ENCODE assay signal across 9 cellular contexts in genomic region chr14:87888136-87888999, GRCh38.
A peak's percentile ranks its signal among the peaks of the same experiment; 100 is the strongest.
DNase-seq lines count a peak whose midpoint lies in the region; ATAC-seq, FAIRE-seq and TF ChIP-seq lines count a peak whose summit lies in the region.
"Had no signal": no experiment of that assay in that cellular context is flagged by ENCODE, and none has a peak within 500 bp of the region (broad histone marks: within the 10 kb centered on the region; RNA-seq: fewer than 3 reads in every experiment).

No MANE protein-coding gene starts in this region.

- peak; percentile 24 for FAIRE-seq in H1 (lab: Jason Lieb, UNC)
- FAIRE-seq: endothelial cell of umbilical vein had no signal

- no peak overlapping the region for H3K56ac ChIP-seq in H1 (replicated peaks; ENCODE audit: insufficient read length, low read depth, low read length)

- no peak overlapping the region for H2BK12ac ChIP-seq in H1 (ENCODE audit: low read depth, low read length)

- no peak overlapping the region for H3K27ac ChIP-seq in H1 (ENCODE audit: low read depth, low read length)

- DNase-seq in AG20443 (ENCODE audit: low spot score) (peak; percentile 47), NAMALWA (ENCODE audit: low spot score) (peak; percentile 52), H1 (ENCODE audit: low read depth in 1 of 2, low spot score in 2 of 2) (peak; percentile 39 to 89), stromal cell of bone marrow (ENCODE audit: low read depth) (peak; percentile 21)

- CTCF ChIA-PET in H1 (lab: Charles Lee; ENCODE audit: partially characterized antibody), result interaction anchor here (0.6 to 2.0 kb wide), 16 partner anchors 9 to 791 kb away, joined by 3 to 13 read pairs (median 4); no protein-coding TSS in a partner anchor

- H4K20me1 ChIP-seq in H1 (replicated peaks in 1 of 2; ENCODE audit: control insufficient read depth in 1 of 2, insufficient read depth in 2 of 2, low read length in 2 of 2), result no peaks in the 10 kb centered on the region

- H2BK15ac ChIP-seq in H1 (ENCODE audit: low read length), result no peak overlapping the region

- POLR2A ChIA-PET in H1 (lab: Charles Lee; ENCODE audit: partially characterized antibody), result no interaction called here

- no peaks in the 10 kb centered on the region for H3K36me3 ChIP-seq in H1 (ENCODE audit: control insufficient read depth in 2 of 4, insufficient read depth in 4 of 4, low read length in 3 of 4)

- no peak overlapping the region for H3K23ac ChIP-seq in H1 (ENCODE audit: insufficient read length)

- TF ChIP-seq CTCF in GM12875 (IDR thresholded peaks at IDR 0.05; ENCODE audit: borderline replicate concordance, insufficient read depth, low read depth, low read length) (peak; percentile 82), H1 (IDR thresholded peaks at IDR 0.05; ENCODE audit: control extremely low read depth in 1 of 3, insufficient read depth in 1 of 3, low read depth in 1 of 3, low read length in 3 of 3) (peak; percentile 78 to 88 (median 87))

- no peak overlapping the region for H3K18ac ChIP-seq in H1 (ENCODE audit: extremely low read depth, low read length)

- no peaks in the 10 kb centered on the region for H3K27me3 ChIP-seq in H1 (replicated peaks in 1 of 4; ENCODE audit: control insufficient read depth in 3 of 4, extremely low read depth in 1 of 4, insufficient read depth in 3 of 4, low read length in 3 of 4)

- no peak overlapping the region for H3K4me2 ChIP-seq in H1 (ENCODE audit: insufficient read depth in 1 of 2, low read depth in 2 of 2, low read length in 2 of 2)

- H3K79me1 ChIP-seq in H1 (ENCODE audit: low read depth, low read length), result no peaks in the 10 kb centered on the region

- no peak overlapping the region for H3K14ac ChIP-seq in H1 (ENCODE audit: insufficient read length)

- no peak for TF ChIP-seq POLR2A in H1 (IDR thresholded peaks at IDR 0.05; ENCODE audit: control extremely low read depth in 1 of 2, low read depth in 2 of 2, low read length in 2 of 2)

- H2BK120ac ChIP-seq in H1 (replicated peaks; ENCODE audit: low read depth, low read length), result no peak overlapping the region

- 71% methylated on average over 20 of the region's 20 CpGs; no CpG with 5 or more reads in 1 of the 2 experiments for WGBS in H1 (ENCODE audit: extremely low coverage in 1 of 2, insufficient coverage in 1 of 2, insufficient read length in 1 of 2, insufficient replicate concordance in 2 of 2, low coverage in 1 of 2, low lambda C conversion rate in 2 of 2, missing lambda C conversion rate in 1 of 2), 2 experiments

- H2AK5ac ChIP-seq in H1 (ENCODE audit: low read depth, low read length), result no peak overlapping the region

- no peak overlapping the region for H3K4me3 ChIP-seq in GM12875 (ENCODE audit: low read depth, low read length)
- H3K4me3 ChIP-seq in H1 (ENCODE audit: extremely low read depth in 1 of 4, insufficient read depth in 2 of 4, low read depth in 3 of 4, low read length in 4 of 4), result no peak overlapping the region

- no peak for ATAC-seq in GM19328 (IDR thresholded peaks at IDR 0.05; ENCODE audit: unreplicated experiment)
- no peak for ATAC-seq in HG03571 (IDR thresholded peaks at IDR 0.05; ENCODE audit: unreplicated experiment)
- ATAC-seq in HG03196 (IDR thresholded peaks at IDR 0.05; ENCODE audit: unreplicated experiment), result no peak

- no peak overlapping the region for H4K91ac ChIP-seq in H1 (replicated peaks; ENCODE audit: insufficient read length, low read length)

- H2AFZ ChIP-seq in H1 (ENCODE audit: low read length), result no peak overlapping the region

- H2BK20ac ChIP-seq in H1 (ENCODE audit: low read length), result no peak overlapping the region

- H3K4me1 ChIP-seq in H1 (replicated peaks in 1 of 4; ENCODE audit: control insufficient read depth in 3 of 4, insufficient read depth in 4 of 4, low read length in 3 of 4), result no peaks in the 10 kb centered on the region

- no peaks in the 10 kb centered on the region for H3K79me2 ChIP-seq in H1 (ENCODE audit: control insufficient read depth in 1 of 2, insufficient read depth in 2 of 2, low read length in 2 of 2)

- H2BK5ac ChIP-seq in H1 (ENCODE audit: low read depth, low read length), result no peak overlapping the region

- H3K9ac ChIP-seq in H1 (replicated peaks in 1 of 4; ENCODE audit: extremely low read depth in 1 of 4, low read depth in 3 of 4, low read length in 3 of 4), result no peak overlapping the region

- peak; percentile 49 to 63 for TF ChIP-seq RAD21 in H1 (IDR thresholded peaks at IDR 0.05 in 1 of 2, conservative IDR thresholded peaks at IDR 0.05 in 1 of 2; ENCODE audit: low read depth in 2 of 2, low read length in 2 of 2)

- H3K9me3 ChIP-seq in H1 (ENCODE audit: insufficient read depth in 2 of 2, low read depth in 1 of 2, low read length in 1 of 2), result no peaks in the 10 kb centered on the region

- no peak for TF ChIP-seq EP300 in H1 (IDR thresholded peaks at IDR 0.05; ENCODE audit: borderline replicate concordance in 1 of 2, low read depth in 2 of 2, low read length in 2 of 2)

- H3K4ac ChIP-seq in H1 (replicated peaks; ENCODE audit: insufficient read length, low read depth, low read length), result no peak overlapping the region

- H4K8ac ChIP-seq in H1 (ENCODE audit: extremely low read depth, insufficient read depth, low read length), result no peak overlapping the region

- H4K5ac ChIP-seq in H1 (ENCODE audit: insufficient read length, low read depth, low read length), result no peak overlapping the region

- no peaks in the 10 kb centered on the region for H3K23me2 ChIP-seq in H1 (ENCODE audit: low read depth, low read length)

TF ChIP-seq in H1, 55 proteins besides CTCF, POLR2A, EP300 and RAD21 (continues in another document):
- TF ChIP-seq SIX5 (IDR thresholded peaks at IDR 0.05; ENCODE audit: low read depth, low read length) (no peak), NRF1 (IDR thresholded peaks at IDR 0.05; ENCODE audit: low read depth, low read length) (no peak), KDM4A (IDR thresholded peaks at IDR 0.05; ENCODE audit: low read depth, low read length, severe bottlenecking) (no peak), FOSL1 (IDR thresholded peaks at IDR 0.05; ENCODE audit: insufficient read depth, low read depth, low read length) (no peak), POLR2AphosphoS5 (IDR thresholded peaks at IDR 0.05; ENCODE audit: low read depth, low read length) (no peak), SIN3A (conservative IDR thresholded peaks at IDR 0.05 in 1 of 2, IDR thresholded peaks at IDR 0.05 in 1 of 2; ENCODE audit: low read depth in 1 of 2, low read length in 2 of 2) (no peak), HDAC6 (IDR thresholded peaks at IDR 0.05; ENCODE audit: low read depth, low read length) (no peak), NANOG (IDR thresholded peaks at IDR 0.05; ENCODE audit: insufficient read depth, low read depth, low read length, poor library complexity, severe bottlenecking) (no peak), KDM5A (IDR thresholded peaks at IDR 0.05; ENCODE audit: low read length) (no peak), RNF2 (IDR thresholded peaks at IDR 0.05; ENCODE audit: borderline replicate concordance, low read depth, low read length, missing control alignments, poor library complexity, severe bottlenecking) (no peak), GTF2F1 (IDR thresholded peaks at IDR 0.05; ENCODE audit: borderline replicate concordance, low read depth, low read length) (no peak), CBX8 (IDR thresholded peaks at IDR 0.05; ENCODE audit: borderline replicate concordance, low read depth, low read length) (no peak), TEAD4 (IDR thresholded peaks at IDR 0.05; ENCODE audit: low read depth, low read length) (no peak), SP2 (IDR thresholded peaks at IDR 0.05; ENCODE audit: low read length) (no peak)
- TF ChIP-seq, protein P1, sequence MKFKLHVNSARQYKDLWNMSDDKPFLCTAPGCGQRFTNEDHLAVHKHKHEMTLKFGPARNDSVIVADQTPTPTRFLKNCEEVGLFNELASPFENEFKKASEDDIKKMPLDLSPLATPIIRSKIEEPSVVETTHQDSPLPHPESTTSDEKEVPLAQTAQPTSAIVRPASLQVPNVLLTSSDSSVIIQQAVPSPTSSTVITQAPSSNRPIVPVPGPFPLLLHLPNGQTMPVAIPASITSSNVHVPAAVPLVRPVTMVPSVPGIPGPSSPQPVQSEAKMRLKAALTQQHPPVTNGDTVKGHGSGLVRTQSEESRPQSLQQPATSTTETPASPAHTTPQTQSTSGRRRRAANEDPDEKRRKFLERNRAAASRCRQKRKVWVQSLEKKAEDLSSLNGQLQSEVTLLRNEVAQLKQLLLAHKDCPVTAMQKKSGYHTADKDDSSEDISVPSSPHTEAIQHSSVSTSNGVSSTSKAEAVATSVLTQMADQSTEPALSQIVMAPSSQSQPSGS (IDR thresholded peaks at IDR 0.05; ENCODE audit: low read length), result no peak
